Comparison of ENCODE assay signal across 11 cellular contexts in genomic region chr6:116397960-116398359, GRCh38. TPM values are rescaled to one million over a fixed set of nuclear protein-coding genes. Genes with fewer than 3 reads are reported as not detected.
DNase-seq lines count a peak whose midpoint lies in the region; ATAC-seq, FAIRE-seq and TF ChIP-seq lines count a peak whose summit lies in the region.
"Had no signal": no experiment of that assay in that cellular context is flagged by ENCODE, and none has a peak within 500 bp of the region (broad histone marks: within the 10 kb centered on the region; RNA-seq: fewer than 3 reads in every experiment).

No MANE protein-coding gene starts in this region.

- TF ChIP-seq CTCF in GM23338 (conservative IDR thresholded peaks at IDR 0.05; ENCODE audit: low read depth in 2 of 2) (no peak), foreskin fibroblast (IDR thresholded peaks at IDR 0.05; ENCODE audit: low read depth, low read length) (no peak), spleen (IDR thresholded peaks at IDR 0.05 in 8 of 11, conservative IDR thresholded peaks at IDR 0.05 in 3 of 11) (no peak)

- 0 out of 2 replicates have a peak overlapping the region, but pooled peaks have one; percentile 16 for H3K4me2 ChIP-seq in GM23338

- H3K36me3 ChIP-seq in GM23338 (ENCODE audit: insufficient read depth) = peaks cover 4% of the 10 kb centered on the region; the same call in 1 of the 2 replicates
- peaks cover 0 to 11% (median 2%) of the 10 kb centered on the region in 6 donors for H3K36me3 ChIP-seq in spleen

- H3K4me1 Mint-ChIP-seq in GM23338 = peaks cover 30% of the 10 kb centered on the region

- ATAC-seq in GM23338 (no peak), GM21825 (IDR thresholded peaks at IDR 0.05; ENCODE audit: unreplicated experiment) (no peak)
- ATAC-seq: effector memory CD8-positive, alpha-beta T cell had no signal

- no peaks in the 10 kb centered on the region for H3K9me3 ChIP-seq in spleen

- no peaks in the 10 kb centered on the region for H3K27me3 Mint-ChIP-seq in GM23338 (ENCODE audit: insufficient read depth, low read depth, poor library complexity)
- H3K27me3 Mint-ChIP-seq: effector memory CD8-positive, alpha-beta T cell had no signal

- peak overlapping the region; percentile 6; the same call in 1 of the 2 replicates for H3K27ac ChIP-seq in GM23338 (ENCODE audit: low read depth)
- peak overlapping the region in 6 of 8 donors; percentile 6 to 46 (median 28) for H3K27ac ChIP-seq in spleen

- H3F3A ChIP-seq in GM23338 (replicated peaks; ENCODE audit: low read depth) = no peaks in the 10 kb centered on the region

- no peak for TF ChIP-seq POLR2A in spleen (IDR thresholded peaks at IDR 0.05)

- H4K20me1 ChIP-seq in GM23338 (replicated peaks; ENCODE audit: insufficient read depth) = 0 out of 2 replicates have a peak, but pooled peaks cover 3% of the 10 kb centered on the region

- H3K9me3 Mint-ChIP-seq in GM23338 = no peaks in the 10 kb centered on the region
- H3K9me3 Mint-ChIP-seq: effector memory CD8-positive, alpha-beta T cell had no signal

- no peak overlapping the region for H2AFZ ChIP-seq in GM23338

- peaks cover 12% of the 10 kb centered on the region for H3K4me1 ChIP-seq in GM23338 (ENCODE audit: insufficient read depth)
- H3K4me1 ChIP-seq in spleen = peaks cover 3 to 96% (median 36%) of the 10 kb centered on the region in 6 donors

- peaks cover 76% of the 10 kb centered on the region for H3K79me2 ChIP-seq in GM23338 (replicated peaks; ENCODE audit: insufficient read depth)

- 65 to 76% (median 74%) methylated on average over 1 of the region's 1 CpG for WGBS in spleen, 5 donors

- DNase-seq in GM23338 (ENCODE audit: low spot score) (no peak), amniotic epithelial cell (ENCODE audit: low read depth) (peak; percentile 47), foreskin fibroblast (peak in 1 of 2 donors; percentile 69), spleen (no peak), urothelium cell line (ENCODE audit: low spot score) (no peak), dermis blood vessel endothelial cell (no peak), GOT3 (lab: John Stamatoyannopoulos, UW) (no peak)
- DNase-seq: effector memory CD8-positive, alpha-beta T cell; Kasumi-1; stimulated activated CD4-positive, alpha-beta T cell treated with anti-CD3 and anti-CD28 coated beads, Interleukin-12 subunit alpha, Interleukin-12 subunit beta, amount 100 ng/mL, for 4 hours had no signal

- no peak overlapping the region for H3K4me3 Mint-ChIP-seq in GM23338
- H3K4me3 Mint-ChIP-seq: effector memory CD8-positive, alpha-beta T cell had no signal

- FAIRE-seq in urothelium cell line (lab: Jason Lieb, UNC) = no peak

- H3K27me3 ChIP-seq in GM23338 (ENCODE audit: insufficient read depth) (no peaks in the 10 kb centered on the region), spleen (replicated peaks in 1 of 7) (no peaks in the 10 kb centered on the region)

- intact Hi-C loops in spleen (cut with DNase I; ENCODE audit: low total_unique reads) = no loop called here

- H3K36me3 Mint-ChIP-seq in GM23338 (ENCODE audit: low read depth) = peaks cover 10% of the 10 kb centered on the region

- no peaks in the 10 kb centered on the region for H3K9me2 ChIP-seq in GM23338 (ENCODE audit: insufficient read depth)

- H3K4me3 ChIP-seq in GM23338 (no peak overlapping the region), foreskin fibroblast (ENCODE audit: low read depth in 1 of 2, low read length in 2 of 2) (peak overlapping the region; percentile 21 to 25), spleen (no peak overlapping the region)

- H3K27ac Mint-ChIP-seq in GM23338 = peak overlapping the region; percentile 81; the same call in 1 of the 2 replicates
- H3K27ac Mint-ChIP-seq: effector memory CD8-positive, alpha-beta T cell had no signal

TF ChIP-seq in GM23338, 12 proteins besides CTCF, POLR2A, EP300 and RAD21 (continues in another document):
- TF ChIP-seq, protein P1, sequence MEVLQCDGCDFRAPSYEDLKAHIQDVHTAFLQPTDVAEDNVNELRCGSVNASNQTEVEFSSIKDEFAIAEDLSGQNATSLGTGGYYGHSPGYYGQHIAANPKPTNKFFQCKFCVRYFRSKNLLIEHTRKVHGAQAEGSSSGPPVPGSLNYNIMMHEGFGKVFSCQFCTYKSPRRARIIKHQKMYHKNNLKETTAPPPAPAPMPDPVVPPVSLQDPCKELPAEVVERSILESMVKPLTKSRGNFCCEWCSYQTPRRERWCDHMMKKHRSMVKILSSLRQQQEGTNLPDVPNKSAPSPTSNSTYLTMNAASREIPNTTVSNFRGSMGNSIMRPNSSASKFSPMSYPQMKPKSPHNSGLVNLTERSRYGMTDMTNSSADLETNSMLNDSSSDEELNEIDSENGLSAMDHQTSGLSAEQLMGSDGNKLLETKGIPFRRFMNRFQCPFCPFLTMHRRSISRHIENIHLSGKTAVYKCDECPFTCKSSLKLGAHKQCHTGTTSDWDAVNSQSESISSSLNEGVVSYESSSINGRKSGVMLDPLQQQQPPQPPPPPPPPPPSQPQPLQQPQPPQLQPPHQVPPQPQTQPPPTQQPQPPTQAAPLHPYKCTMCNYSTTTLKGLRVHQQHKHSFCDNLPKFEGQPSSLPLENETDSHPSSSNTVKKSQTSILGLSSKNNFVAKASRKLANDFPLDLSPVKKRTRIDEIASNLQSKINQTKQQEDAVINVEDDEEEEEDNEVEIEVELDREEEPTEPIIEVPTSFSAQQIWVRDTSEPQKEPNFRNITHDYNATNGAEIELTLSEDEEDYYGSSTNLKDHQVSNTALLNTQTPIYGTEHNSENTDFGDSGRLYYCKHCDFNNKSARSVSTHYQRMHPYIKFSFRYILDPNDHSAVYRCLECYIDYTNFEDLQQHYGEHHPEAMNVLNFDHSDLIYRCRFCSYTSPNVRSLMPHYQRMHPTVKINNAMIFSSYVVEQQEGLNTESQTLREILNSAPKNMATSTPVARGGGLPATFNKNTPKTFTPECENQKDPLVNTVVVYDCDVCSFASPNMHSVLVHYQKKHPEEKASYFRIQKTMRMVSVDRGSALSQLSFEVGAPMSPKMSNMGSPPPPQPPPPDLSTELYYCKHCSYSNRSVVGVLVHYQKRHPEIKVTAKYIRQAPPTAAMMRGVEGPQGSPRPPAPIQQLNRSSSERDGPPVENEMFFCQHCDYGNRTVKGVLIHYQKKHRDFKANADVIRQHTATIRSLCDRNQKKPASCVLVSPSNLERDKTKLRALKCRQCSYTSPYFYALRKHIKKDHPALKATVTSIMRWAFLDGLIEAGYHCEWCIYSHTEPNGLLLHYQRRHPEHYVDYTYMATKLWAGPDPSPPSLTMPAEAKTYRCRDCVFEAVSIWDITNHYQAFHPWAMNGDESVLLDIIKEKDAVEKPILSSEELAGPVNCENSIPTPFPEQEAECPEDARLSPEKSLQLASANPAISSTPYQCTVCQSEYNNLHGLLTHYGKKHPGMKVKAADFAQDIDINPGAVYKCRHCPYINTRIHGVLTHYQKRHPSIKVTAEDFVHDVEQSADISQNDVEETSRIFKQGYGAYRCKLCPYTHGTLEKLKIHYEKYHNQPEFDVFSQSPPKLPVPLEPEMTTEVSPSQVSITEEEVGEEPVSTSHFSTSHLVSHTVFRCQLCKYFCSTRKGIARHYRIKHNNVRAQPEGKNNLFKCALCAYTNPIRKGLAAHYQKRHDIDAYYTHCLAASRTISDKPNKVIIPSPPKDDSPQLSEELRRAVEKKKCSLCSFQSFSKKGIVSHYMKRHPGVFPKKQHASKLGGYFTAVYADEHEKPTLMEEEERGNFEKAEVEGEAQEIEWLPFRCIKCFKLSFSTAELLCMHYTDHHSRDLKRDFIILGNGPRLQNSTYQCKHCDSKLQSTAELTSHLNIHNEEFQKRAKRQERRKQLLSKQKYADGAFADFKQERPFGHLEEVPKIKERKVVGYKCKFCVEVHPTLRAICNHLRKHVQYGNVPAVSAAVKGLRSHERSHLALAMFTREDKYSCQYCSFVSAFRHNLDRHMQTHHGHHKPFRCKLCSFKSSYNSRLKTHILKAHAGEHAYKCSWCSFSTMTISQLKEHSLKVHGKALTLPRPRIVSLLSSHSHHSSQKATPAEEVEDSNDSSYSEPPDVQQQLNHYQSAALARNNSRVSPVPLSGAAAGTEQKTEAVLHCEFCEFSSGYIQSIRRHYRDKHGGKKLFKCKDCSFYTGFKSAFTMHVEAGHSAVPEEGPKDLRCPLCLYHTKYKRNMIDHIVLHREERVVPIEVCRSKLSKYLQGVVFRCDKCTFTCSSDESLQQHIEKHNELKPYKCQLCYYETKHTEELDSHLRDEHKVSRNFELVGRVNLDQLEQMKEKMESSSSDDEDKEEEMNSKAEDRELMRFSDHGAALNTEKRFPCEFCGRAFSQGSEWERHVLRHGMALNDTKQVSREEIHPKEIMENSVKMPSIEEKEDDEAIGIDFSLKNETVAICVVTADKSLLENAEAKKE (CRISPR knock-in tag; IDR thresholded peaks at IDR 0.05) = no peak
- no peak for TF ChIP-seq ZNF114 (CRISPR knock-in tag; IDR thresholded peaks at IDR 0.05)
- no peak for TF ChIP-seq EZH2phosphoT487 (IDR thresholded peaks at IDR 0.05; ENCODE audit: unreplicated experiment)
- TF ChIP-seq CREB1 (CRISPR knock-in tag; IDR thresholded peaks at IDR 0.05; ENCODE audit: low read depth) = no peak
- no peak for TF ChIP-seq NANOG (IDR thresholded peaks at IDR 0.05; ENCODE audit: borderline replicate concordance)
- TF ChIP-seq EZH2 (IDR thresholded peaks at IDR 0.05; ENCODE audit: low read depth, unreplicated experiment) = no peak

RNA-seq across cellular contexts. Expression of gene DSE, which starts 27.2 kb away (rescaled TPM):
- 41.5 and 45.2 TPM in 2 replicates for total RNA-seq in GM23338 (2014; rRNA removed; shearing (Covaris generic))
- polyA plus RNA-seq in GM23338 (2016; fragmentation: Nextera tagmentation; extraction: Ambion mirVana) = 16.8 and 18.8 TPM in 2 replicates
- total RNA-seq in spleen = 10 to 100 TPM; 52.9 to 82.3 (median 65.4) TPM
- polyA plus RNA-seq in spleen = 1 to 10 TPM; 8.2 to 9.4 (median 9.2) TPM
- 6.0 and 8.3 TPM in 2 replicates for total RNA-seq in dermis blood vessel endothelial cell

Comparison
In these comparisons a context has a peak if more than half of its experiments do, and no peak if none do; other contexts are left out.
1. H3K4me3 ChIP-seq: peak in foreskin fibroblast (2 of 2); none in GM23338 (single experiment) and spleen (0 of 8).